ENCODE assay signal across 8 cellular contexts in genomic region chr1:150066838-150067183, GRCh38. TPM values are rescaled to one million over a fixed set of nuclear protein-coding genes. Genes with fewer than 3 reads are reported as not detected.
DNase-seq lines count a peak whose midpoint lies in the region; ATAC-seq and TF ChIP-seq lines count a peak whose summit lies in the region.

No MANE protein-coding gene starts in this region.

- H3K4me1 ChIP-seq in right lobe of liver, result peaks cover 0 to 7% (median 0%) of the 10 kb centered on the region in 4 donors

- H3K4me3 ChIP-seq in BJ (ENCODE audit: low read depth, low read length) (peak overlapping the region; percentile 59), right lobe of liver (peak overlapping the region; percentile 62 to 76 (median 68))

- no peaks in the 10 kb centered on the region for H3K9me3 ChIP-seq in right lobe of liver

- TF ChIP-seq POLR2A in right lobe of liver (IDR thresholded peaks at IDR 0.05), result no peak

- WGBS in right lobe of liver (ENCODE audit: insufficient coverage, low coverage, low lambda C conversion rate, missing lambda C conversion rate), result 0% methylated on average over 8 of the region's 18 CpGs

- no peaks in the 10 kb centered on the region for H3K27me3 ChIP-seq in BJ (ENCODE audit: control insufficient read depth, insufficient read depth, low read length)
- H3K27me3 ChIP-seq in right lobe of liver, result no peaks in the 10 kb centered on the region

- DNase-seq in BJ (ENCODE audit: low read depth), result no peak
- DNase-seq in HuH-7 (ENCODE audit: low spot score), result peak; percentile 30
- DNase-seq in central memory CD8-positive, alpha-beta T cell (ENCODE audit: low spot score in 2 of 2), result no peak
- DNase-seq in right lobe of liver, result peak; percentile 62 to 69 (median 68)
- peak; percentile 30 for DNase-seq in stimulated activated CD4-positive, alpha-beta T cell treated with anti-CD3 and anti-CD28 coated beads, Interleukin-4, amount 100 ng/mL, for 48 hours (ENCODE audit: low read depth in 2 of 2)
- no peak for DNase-seq in G401 (ENCODE audit: low spot score)

- H3K4me1 Mint-ChIP-seq in central memory CD8-positive, alpha-beta T cell, result peaks cover 28% of the 10 kb centered on the region

- in situ Hi-C loops in G401 (cut with HindIII; ENCODE audit: low sequenced_read_pairs), result loop anchor here (25.0 kb wide), 1 partner anchor 180 kb away; the partner anchor contains the start of gene BOLA1

- H3K27ac ChIP-seq in VCaP (peak overlapping the region; percentile 91), right lobe of liver (peak overlapping the region; percentile 90 to 92 (median 91))

- intact Hi-C loops in right lobe of liver (cut with DNase I), result no loop called here

- peak overlapping the region; percentile 94 for H3K27ac Mint-ChIP-seq in central memory CD8-positive, alpha-beta T cell (ENCODE audit: low read depth)

- peak overlapping the region; percentile 94 for H3K4me3 Mint-ChIP-seq in central memory CD8-positive, alpha-beta T cell

- no peaks in the 10 kb centered on the region for H3K27me3 Mint-ChIP-seq in central memory CD8-positive, alpha-beta T cell

- H3K36me3 ChIP-seq in BJ (ENCODE audit: control insufficient read depth, insufficient read depth, low read length) (peaks cover 3% of the 10 kb centered on the region; the same call in 1 of the 2 replicates), right lobe of liver (peaks cover 0 to 7% (median 0%) of the 10 kb centered on the region in 4 donors)

- TF ChIP-seq CTCF in BJ (IDR thresholded peaks at IDR 0.05; ENCODE audit: insufficient read depth, low read depth, low read length) (no peak), VCaP (conservative IDR thresholded peaks at IDR 0.05) (no peak), right lobe of liver (IDR thresholded peaks at IDR 0.05) (no peak)

- H3K9me3 Mint-ChIP-seq in central memory CD8-positive, alpha-beta T cell, result no peaks in the 10 kb centered on the region

- peaks cover 6% of the 10 kb centered on the region for H3K36me3 Mint-ChIP-seq in central memory CD8-positive, alpha-beta T cell (ENCODE audit: insufficient read depth)

- POLR2A ChIA-PET in BJ (lab: Charles Lee), result interaction anchor here (0.5 kb wide), 1 partner anchor 34 kb away, joined by 5 read pairs; no protein-coding TSS in a partner anchor

- ATAC-seq in GM19467 (IDR thresholded peaks at IDR 0.05; ENCODE audit: unreplicated experiment), result peak; percentile 20
- ATAC-seq in central memory CD8-positive, alpha-beta T cell (replicated peaks; ENCODE audit: extremely low read depth, poor library complexity, severe bottlenecking), result peak; percentile 11
- peak; percentile 61 to 68 (median 63) for ATAC-seq in right lobe of liver

- CTCF ChIA-PET in BJ (lab: Yijun Ruan, JAX), result interaction anchor here (1.6 kb wide), 1 partner anchor 155 kb away, joined by 5 read pairs; no protein-coding TSS in a partner anchor

RNA-seq across cellular contexts. Expression of gene VPS45, which starts 0.8 kb away (rescaled TPM):
- polyA plus RNA-seq in BJ (2011; rRNA removed), result 29.0 and 47.0 TPM in 2 replicates
- 13.7 and 14.8 TPM in 2 replicates for polyA minus RNA-seq in BJ (2011; rRNA and poly(A)+ RNA removed)
- 10 to 100 TPM; 12.5 to 18.2 (median 14.7) TPM for total RNA-seq in right lobe of liver
- 35.3 and 43.2 TPM in 2 replicates for total RNA-seq in G401 (2014; rRNA removed; shearing (Covaris generic))

RNA-seq across cellular contexts. Expression of gene OTUD7B, which starts 56.3 kb away (rescaled TPM):
- polyA plus RNA-seq in BJ (2011; rRNA removed), result 9.3 and 10.1 TPM in 2 replicates
- 23.5 and 24.6 TPM in 2 replicates for polyA minus RNA-seq in BJ (2011; rRNA and poly(A)+ RNA removed)
- 10 to 100 TPM in 5 of 6 experiments, 1 to 10 TPM in 1; 9.1 to 22.3 (median 16.8) TPM for total RNA-seq in right lobe of liver
- 6.0 and 11.9 TPM in 2 replicates for total RNA-seq in G401 (2014; rRNA removed; shearing (Covaris generic))

Comparison
In these comparisons a context has a peak if more than half of its experiments do, and no peak if none do; other contexts are left out.
1. DNase-seq: peak in HuH-7 (single experiment), right lobe of liver (3 of 3) and stimulated activated CD4-positive, alpha-beta T cell treated with anti-CD3 and anti-CD28 coated beads, Interleukin-4, amount 100 ng/mL, for 48 hours (2 of 2); none in BJ (single experiment), central memory CD8-positive, alpha-beta T cell (0 of 2) and G401 (single experiment).
2. ATAC-seq: peak in every context shown above with its lines; median percentile 63 in right lobe of liver; 20 in GM19467; 11 in central memory CD8-positive, alpha-beta T cell.